In genomic region chr1:203465146-203465798, GRCh38 we compare ENCODE assay signal across 1 cellular context.
TF ChIP-seq lines count a peak whose summit lies in the region.

No MANE protein-coding gene starts in this region.

TF ChIP-seq in H1, 55 proteins besides CTCF, POLR2A, EP300 and RAD21:
- TF ChIP-seq ATF3 (IDR thresholded peaks at IDR 0.05; ENCODE audit: insufficient read depth, low read depth, low read length) (no peak), POLR2AphosphoS5 (IDR thresholded peaks at IDR 0.05; ENCODE audit: low read depth, low read length) (no peak), MAFK (IDR thresholded peaks at IDR 0.05; ENCODE audit: low read depth, low read length) (no peak), TAF1 (IDR thresholded peaks at IDR 0.05; ENCODE audit: low read depth, low read length) (no peak), CEBPB (IDR thresholded peaks at IDR 0.05; ENCODE audit: low read depth, low read length) (no peak), RBBP5 (IDR thresholded peaks at IDR 0.05; ENCODE audit: borderline replicate concordance, low read depth, low read length) (no peak), CBX8 (IDR thresholded peaks at IDR 0.05; ENCODE audit: borderline replicate concordance, low read depth, low read length) (no peak), KDM1A (IDR thresholded peaks at IDR 0.05; ENCODE audit: borderline replicate concordance, low read length) (no peak), CHD1 (IDR thresholded peaks at IDR 0.05; ENCODE audit: low read depth, low read length) (no peak), CHD2 (IDR thresholded peaks at IDR 0.05; ENCODE audit: low read length) (no peak), SUZ12 (IDR thresholded peaks at IDR 0.05; ENCODE audit: low read length) (no peak), RXRA (IDR thresholded peaks at IDR 0.05; ENCODE audit: insufficient read depth, low read depth, low read length) (no peak), ZNF274 (IDR thresholded peaks at IDR 0.05; ENCODE audit: borderline replicate concordance, extremely low read depth, low read length) (no peak), PHF8 (conservative IDR thresholded peaks at IDR 0.05; ENCODE audit: low read depth, low read length) (no peak), CBX5 (IDR thresholded peaks at IDR 0.05; ENCODE audit: low read depth, low read length) (no peak), SRF (IDR thresholded peaks at IDR 0.05; ENCODE audit: low read depth, low read length) (no peak), BACH1 (IDR thresholded peaks at IDR 0.05; ENCODE audit: low read length) (no peak), GTF2F1 (IDR thresholded peaks at IDR 0.05; ENCODE audit: borderline replicate concordance, low read depth, low read length) (no peak)
TF ChIP-seq in H1: peak in this region for 0.
